10 cellular contexts compared by ENCODE assay signal in the genomic region with DNA sequence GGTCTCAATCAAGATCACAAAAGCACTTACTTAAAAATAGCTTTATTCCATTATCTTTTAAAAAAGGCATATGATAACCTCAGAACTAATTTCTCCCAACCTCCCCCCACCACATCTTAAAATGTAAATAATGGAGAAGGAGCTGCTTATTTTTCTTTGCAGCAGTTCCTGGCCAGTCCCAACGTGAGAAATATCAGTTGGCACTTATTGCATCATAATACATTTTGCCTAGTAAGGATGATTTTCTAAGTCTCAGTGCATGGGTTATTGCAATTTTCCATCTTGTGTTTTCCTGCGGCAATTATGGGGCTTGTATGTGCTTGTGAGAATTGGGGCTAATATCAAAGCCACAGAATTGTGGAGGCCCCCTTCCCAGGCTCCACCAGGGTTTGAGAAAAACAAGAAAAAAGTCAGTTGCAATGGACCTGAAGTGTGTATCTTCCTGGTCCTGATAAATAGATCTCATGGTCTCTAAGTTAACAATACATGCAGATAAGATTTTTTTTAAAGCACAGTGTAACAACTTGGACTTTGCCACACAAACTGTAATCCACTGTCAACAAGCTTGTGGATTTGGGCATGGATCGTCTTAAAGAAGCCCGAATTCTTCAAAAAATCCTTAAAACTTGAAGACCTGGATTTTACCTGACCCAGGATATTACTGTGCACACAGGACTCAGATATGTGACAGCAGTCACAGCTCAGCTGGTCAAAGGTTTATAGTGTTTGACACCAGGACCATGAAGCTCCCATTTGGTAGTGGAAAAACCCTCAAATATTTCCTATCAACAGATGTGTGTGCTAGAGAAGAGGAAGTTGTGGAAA. TPM values are rescaled to one million over a fixed set of nuclear protein-coding genes. Genes with fewer than 3 reads are reported as not detected.
DNase-seq lines count a peak whose midpoint lies in the region; ATAC-seq and TF ChIP-seq lines count a peak whose summit lies in the region.
"Had no signal": no experiment of that assay in that cellular context is flagged by ENCODE, and none has a peak within 500 bp of the region (broad histone marks: within the 10 kb centered on the region; RNA-seq: fewer than 3 reads in every experiment).

No MANE protein-coding gene starts in this region.

- H3K4me3 Mint-ChIP-seq in activated T-cell treated with anti-CD3 and anti-CD28 coated beads, Interleukin-2, amount 50 U/mL, for 24 hours = peak overlapping the region; percentile 87
- H3K4me3 Mint-ChIP-seq in T-helper 17 cell = peak overlapping the region; percentile 99
- H3K4me3 Mint-ChIP-seq in stimulated activated naive CD8-positive, alpha-beta T cell treated with anti-CD3 and anti-CD28 coated beads, Interleukin-15, amount 100 ng/mL, for 72 hours = peak overlapping the region; percentile 73 to 95

- H3K36me3 Mint-ChIP-seq in activated T-cell treated with anti-CD3 and anti-CD28 coated beads, Interleukin-2, amount 50 U/mL, for 24 hours (ENCODE audit: low read depth) = peaks cover 28% of the 10 kb centered on the region
- peaks cover 5% of the 10 kb centered on the region for H3K36me3 Mint-ChIP-seq in T-helper 17 cell (ENCODE audit: low read depth)

- DNase-seq in activated T-cell treated with anti-CD3 and anti-CD28 coated beads, Interleukin-2, amount 50 U/mL, for 24 hours = no peak
- no peak for DNase-seq in activated T-cell treated with anti-CD3 and anti-CD28 coated beads, Interleukin-2, amount 50 U/mL, for 1 hour
- DNase-seq in T-helper 17 cell = no peak
- DNase-seq in fibroblast of pulmonary artery (ENCODE audit: low read depth) = peak; percentile 37
- no peak for DNase-seq in stimulated activated naive CD8-positive, alpha-beta T cell treated with anti-CD3 and anti-CD28 coated beads, Interleukin-15, amount 100 ng/mL, for 72 hours
- no peak for DNase-seq in DMS 273 treated with DMSO at 0.1 percent for 48 hours (lab: John Stamatoyannopoulos, UW)
- no peak for DNase-seq in COLO829 (ENCODE audit: low spot score)
- no peak for DNase-seq in central memory CD4-positive, alpha-beta T cell
- DNase-seq: left lung; NK-92 treated with Interleukin-12 subunit alpha and Interleukin-12 subunit beta, amount 100 ng/mL, for 24 hours had no signal

- no peak for ATAC-seq in T-helper 17 cell
- no peak for ATAC-seq in stimulated activated naive CD8-positive, alpha-beta T cell treated with anti-CD3 and anti-CD28 coated beads, Interleukin-15, amount 100 ng/mL, for 72 hours
- ATAC-seq: left lung had no signal

- H3K27ac Mint-ChIP-seq in activated T-cell treated with anti-CD3 and anti-CD28 coated beads, Interleukin-2, amount 50 U/mL, for 24 hours = peak overlapping the region; percentile 69
- H3K27ac Mint-ChIP-seq in T-helper 17 cell = peak overlapping the region; percentile 95
- peak overlapping the region; percentile 76 to 78 for H3K27ac Mint-ChIP-seq in stimulated activated naive CD8-positive, alpha-beta T cell treated with anti-CD3 and anti-CD28 coated beads, Interleukin-15, amount 100 ng/mL, for 72 hours

- no peak overlapping the region for H3K4me3 ChIP-seq in fibroblast of pulmonary artery (replicated peaks; ENCODE audit: low read depth, low read length)

- no peaks in the 10 kb centered on the region for H3K9me3 ChIP-seq in T-helper 17 cell (ENCODE audit: control insufficient read depth, low read length, poor library complexity, severe bottlenecking)
- H3K9me3 ChIP-seq: left lung had no signal

- TF ChIP-seq CTCF in fibroblast of pulmonary artery (IDR thresholded peaks at IDR 0.05; ENCODE audit: low read length, missing control alignments) = no peak

- H3K4me1 Mint-ChIP-seq in activated T-cell treated with anti-CD3 and anti-CD28 coated beads, Interleukin-2, amount 50 U/mL, for 24 hours (ENCODE audit: low read depth) = peaks cover 59% of the 10 kb centered on the region
- H3K4me1 Mint-ChIP-seq in T-helper 17 cell = peaks cover 38% of the 10 kb centered on the region
- H3K4me1 Mint-ChIP-seq in stimulated activated naive CD8-positive, alpha-beta T cell treated with anti-CD3 and anti-CD28 coated beads, Interleukin-15, amount 100 ng/mL, for 72 hours = peaks cover 51% of the 10 kb centered on the region

- peaks cover 9% of the 10 kb centered on the region for H3K27me3 Mint-ChIP-seq in activated T-cell treated with anti-CD3 and anti-CD28 coated beads, Interleukin-2, amount 50 U/mL, for 24 hours
- peaks cover 6% of the 10 kb centered on the region for H3K27me3 Mint-ChIP-seq in T-helper 17 cell
- peaks cover 20% of the 10 kb centered on the region for H3K27me3 Mint-ChIP-seq in stimulated activated naive CD8-positive, alpha-beta T cell treated with anti-CD3 and anti-CD28 coated beads, Interleukin-15, amount 100 ng/mL, for 72 hours

- H3K9me3 Mint-ChIP-seq in activated T-cell treated with anti-CD3 and anti-CD28 coated beads, Interleukin-2, amount 50 U/mL, for 24 hours = no peaks in the 10 kb centered on the region
- no peaks in the 10 kb centered on the region for H3K9me3 Mint-ChIP-seq in stimulated activated naive CD8-positive, alpha-beta T cell treated with anti-CD3 and anti-CD28 coated beads, Interleukin-15, amount 100 ng/mL, for 72 hours

RNA-seq across cellular contexts. Expression of a gene that starts 2.8 kb away (rescaled TPM):
- 10 to 100 TPM; 26.9 to 36.2 TPM for total RNA-seq in T-helper 17 cell

RNA-seq across cellular contexts. Expression of a gene that starts 40.0 kb away (rescaled TPM):
- 1 to 10 TPM; 1.3 to 3.9 TPM for total RNA-seq in T-helper 17 cell

RNA-seq across cellular contexts. Expression of a gene that starts 47.3 kb away (rescaled TPM):
- total RNA-seq in T-helper 17 cell = 10 to 100 TPM; 10.6 to 15.8 TPM
